26 cellular contexts compared by ENCODE assay signal in genomic region chr15:86355798-86356197, GRCh38.
DNase-seq lines count a peak whose midpoint lies in the region; ATAC-seq, FAIRE-seq and TF ChIP-seq lines count a peak whose summit lies in the region.
"Had no signal": no experiment of that assay in that cellular context is flagged by ENCODE, and none has a peak within 500 bp of the region (broad histone marks: within the 10 kb centered on the region; RNA-seq: fewer than 3 reads in every experiment).

No MANE protein-coding gene starts in this region.

- H3K9ac ChIP-seq in SK-N-SH, result no peak overlapping the region
- H3K9ac ChIP-seq in GM12878 (ENCODE audit: control insufficient read depth, insufficient read depth, low read length), result no peak overlapping the region

- TF ChIP-seq CTCF in SK-N-SH (IDR thresholded peaks at IDR 0.05) (no peak), GM12878 (IDR thresholded peaks at IDR 0.05 in 2 of 3, conservative IDR thresholded peaks at IDR 0.05 in 1 of 3; ENCODE audit: control insufficient read depth in 2 of 3, extremely low read depth in 1 of 3, insufficient read depth in 1 of 3, low read depth in 3 of 3, low read length in 3 of 3) (no peak)

- no peaks in the 10 kb centered on the region for H3F3A ChIP-seq in SK-N-SH (replicated peaks; ENCODE audit: insufficient read depth)

- H3K79me2 ChIP-seq in SK-N-SH (ENCODE audit: insufficient read depth) (no peaks in the 10 kb centered on the region), GM12878 (ENCODE audit: control insufficient read depth, insufficient read depth, low read length) (no peaks in the 10 kb centered on the region)

- 3% methylated on average over 1 of the region's 1 CpG for WGBS in SK-N-SH (ENCODE audit: low lambda C conversion rate)
- 0% methylated on average over 1 of the region's 1 CpG for WGBS in GM12878 (ENCODE audit: insufficient coverage, insufficient replicate concordance, low lambda C conversion rate, missing lambda C conversion rate)

- BruUV-seq in GM12878 (replicated peaks; lab: Mats Ljungman, UMichigan), result no TSS peak

- DNase-seq in SK-N-SH (no peak), GM12878 (ENCODE audit: low read depth, low spot score) (no peak), iPS-NIHi7 (ENCODE audit: extremely low spot score) (peak; percentile 45), NCI-H524 (lab: John Stamatoyannopoulos, UW) (no peak)
- DNase-seq in CD8-positive, alpha-beta memory T cell, result no peak
- DNase-seq in stimulated activated CD4-positive, alpha-beta T cell treated with anti-CD3 and anti-CD28 coated beads, Interleukin-2, amount 100 ng/mL, for 48 hours, result no peak
- DNase-seq: activated CD4-positive, alpha-beta memory T cell treated with anti-CD3 and anti-CD28 coated beads for 36 hours; activated CD4-positive, alpha-beta T cell treated with anti-CD3 and anti-CD28 coated beads for 1 hour; activated CD8-positive, alpha-beta memory T cell treated with anti-CD3 and anti-CD28 coated beads, Interleukin-2, amount 50 U/mL, for 48 hours; activated naive CD4-positive, alpha-beta T cell treated with anti-CD3 and anti-CD28 coated beads, Interleukin-2, amount 10 ng/mL, durations not matched to agents 7 days and 5 days; Calu3; DMS79 treated with DMSO at 0.1 percent for 48 hours; GDM1; GOT3; kidney; naive thymus-derived CD8-positive, alpha-beta T cell; NCI-H2029 treated with DMSO at 0.1 percent for 48 hours; NCI-H524 treated with DMSO at 0.1 percent for 48 hours; Right ventricle myocardium superior; transverse colon had no signal

- CTCF ChIA-PET in SK-N-SH (lab: Yijun Ruan, JAX), result interaction anchor here (1.5 kb wide), 1 partner anchor 10 kb away, joined by 3 read pairs; no protein-coding TSS in a partner anchor
- CTCF ChIA-PET in GM12878 (lab: Yijun Ruan, JAX), result interaction anchor here (0.9 kb wide), 1 partner anchor 12 kb away, joined by 3 read pairs; no protein-coding TSS in a partner anchor
- CTCF ChIA-PET in CD8-positive, alpha-beta memory T cell (lab: Charles Lee), result no interaction called here

- TF ChIP-seq RAD21 in SK-N-SH (IDR thresholded peaks at IDR 0.05; ENCODE audit: low read length) (no peak), GM12878 (IDR thresholded peaks at IDR 0.05; ENCODE audit: insufficient read depth, low read depth, low read length) (no peak)

- H3K4me1 Mint-ChIP-seq in CD8-positive, alpha-beta memory T cell, result no peaks in the 10 kb centered on the region
- H3K4me1 Mint-ChIP-seq: activated naive CD4-positive, alpha-beta T cell treated with anti-CD3 and anti-CD28 coated beads, Interleukin-2, amount 10 ng/mL, durations not matched to agents 7 days and 5 days; CD14-positive monocyte; naive thymus-derived CD8-positive, alpha-beta T cell; stimulated activated effector memory CD8-positive, alpha-beta T cell treated with anti-CD3 and anti-CD28 coated beads, Interleukin-12 subunit alpha, Interleukin-12 subunit beta, amount 100 ng/mL, for 72 hours had no signal

- H2AFZ ChIP-seq in SK-N-SH (ENCODE audit: low read depth) (no peak overlapping the region), GM12878 (ENCODE audit: control insufficient read depth, low read depth, low read length) (no peak overlapping the region)

- FAIRE-seq in GM12878 (lab: Jason Lieb, UNC), result no peak
- FAIRE-seq: kidney had no signal

- H3K4me1 ChIP-seq in SK-N-SH (ENCODE audit: control insufficient read depth in 1 of 2, insufficient read depth in 2 of 2, low read depth in 1 of 2, low read length in 1 of 2) (no peaks in the 10 kb centered on the region), GM12878 (ENCODE audit: control insufficient read depth, insufficient read depth, low read length) (no peaks in the 10 kb centered on the region)
- no peaks in the 10 kb centered on the region for H3K4me1 ChIP-seq in CD8-positive, alpha-beta memory T cell (ENCODE audit: insufficient read depth, low read length)
- H3K4me1 ChIP-seq: transverse colon had no signal

- no peaks in the 10 kb centered on the region for H3K36me3 ChIP-seq in SK-N-SH (replicated peaks in 1 of 2; ENCODE audit: control insufficient read depth in 1 of 2, insufficient read depth in 2 of 2, low read length in 1 of 2)
- no peaks in the 10 kb centered on the region for H3K36me3 ChIP-seq in GM12878 (ENCODE audit: control insufficient read depth in 2 of 2, insufficient read depth in 2 of 2, low read length in 1 of 2)
- H3K36me3 ChIP-seq in CD8-positive, alpha-beta memory T cell (ENCODE audit: insufficient read depth, low read length), result no peaks in the 10 kb centered on the region
- H3K36me3 ChIP-seq: transverse colon had no signal

- H3K27ac ChIP-seq in SK-N-SH (ENCODE audit: low read depth in 2 of 2, low read length in 1 of 2), result no peak overlapping the region
- no peak overlapping the region for H3K27ac ChIP-seq in GM12878 (ENCODE audit: control insufficient read depth, insufficient read depth)
- H3K27ac ChIP-seq in CD8-positive, alpha-beta memory T cell (ENCODE audit: low read depth, low read length), result no peak overlapping the region
- H3K27ac ChIP-seq: 22Rv1, transverse colon had no signal

- intact Hi-C loops in GM12878 (cut with micrococcal nuclease; ENCODE audit: unreplicated experiment), result no loop called here

- H3K27me3 ChIP-seq in SK-N-SH (ENCODE audit: insufficient read depth) (no peaks in the 10 kb centered on the region), GM12878 (replicated peaks in 1 of 2; ENCODE audit: control insufficient read depth in 2 of 2, insufficient read depth in 2 of 2, low read length in 1 of 2) (no peaks in the 10 kb centered on the region)
- H3K27me3 ChIP-seq in CD8-positive, alpha-beta memory T cell (ENCODE audit: insufficient read depth, low read length, poor library complexity, severe bottlenecking), result no peaks in the 10 kb centered on the region
- H3K27me3 ChIP-seq: transverse colon had no signal

- no peaks in the 10 kb centered on the region for H4K20me1 ChIP-seq in SK-N-SH (ENCODE audit: insufficient read depth)
- H4K20me1 ChIP-seq in GM12878 (ENCODE audit: control insufficient read depth, insufficient read depth), result no peaks in the 10 kb centered on the region

- SMC1A ChIA-PET in GM12878 (lab: Charles Lee; ENCODE audit: uncharacterized antibody, unreplicated experiment), result interaction anchor here (0.8 to 1.0 kb wide), 2 partner anchors 125 to 130 kb away, joined by 3 to 6 read pairs; no protein-coding TSS in a partner anchor

- H3K27me3 Mint-ChIP-seq in CD8-positive, alpha-beta memory T cell, result peaks cover 0 to 2% of the 10 kb centered on the region in 2 donors
- H3K27me3 Mint-ChIP-seq: activated CD4-positive, alpha-beta memory T cell treated with anti-CD3 and anti-CD28 coated beads for 36 hours; activated naive CD4-positive, alpha-beta T cell treated with anti-CD3 and anti-CD28 coated beads, Interleukin-2, amount 10 ng/mL, durations not matched to agents 7 days and 5 days had no signal

- no peaks in the 10 kb centered on the region for H3K36me3 Mint-ChIP-seq in CD8-positive, alpha-beta memory T cell
- H3K36me3 Mint-ChIP-seq: activated CD4-positive, alpha-beta memory T cell treated with anti-CD3 and anti-CD28 coated beads for 36 hours; activated naive CD4-positive, alpha-beta T cell treated with anti-CD3 and anti-CD28 coated beads, Interleukin-2, amount 10 ng/mL, durations not matched to agents 7 days and 5 days; CD14-positive monocyte; stimulated activated effector memory CD8-positive, alpha-beta T cell treated with anti-CD3 and anti-CD28 coated beads, Interleukin-12 subunit alpha, Interleukin-12 subunit beta, amount 100 ng/mL, for 72 hours had no signal

- no peak overlapping the region for H3K4me3 Mint-ChIP-seq in CD8-positive, alpha-beta memory T cell
- H3K4me3 Mint-ChIP-seq: activated CD4-positive, alpha-beta memory T cell treated with anti-CD3 and anti-CD28 coated beads for 36 hours; activated naive CD4-positive, alpha-beta T cell treated with anti-CD3 and anti-CD28 coated beads, Interleukin-2, amount 10 ng/mL, durations not matched to agents 7 days and 5 days; CD14-positive monocyte; naive thymus-derived CD8-positive, alpha-beta T cell; stimulated activated effector memory CD8-positive, alpha-beta T cell treated with anti-CD3 and anti-CD28 coated beads, Interleukin-12 subunit alpha, Interleukin-12 subunit beta, amount 100 ng/mL, for 72 hours; T-helper 2 cell treated with Interferon-gamma antibody and Interleukin-4, amounts not matched to agents 5 μg/mL and 100 μg/mL, for 36 hours had no signal

- H3K27ac Mint-ChIP-seq in CD8-positive, alpha-beta memory T cell, result peak overlapping the region in 1 of 8 donors; percentile 85
- H3K27ac Mint-ChIP-seq: activated CD4-positive, alpha-beta memory T cell treated with anti-CD3 and anti-CD28 coated beads for 36 hours; activated naive CD4-positive, alpha-beta T cell treated with anti-CD3 and anti-CD28 coated beads, Interleukin-2, amount 10 ng/mL, durations not matched to agents 7 days and 5 days; CD14-positive monocyte; naive thymus-derived CD8-positive, alpha-beta T cell; stimulated activated effector memory CD8-positive, alpha-beta T cell treated with anti-CD3 and anti-CD28 coated beads, Interleukin-12 subunit alpha, Interleukin-12 subunit beta, amount 100 ng/mL, for 72 hours; T-helper 2 cell treated with Interferon-gamma antibody and Interleukin-4, amounts not matched to agents 5 μg/mL and 100 μg/mL, for 36 hours had no signal

- H3K9me3 ChIP-seq in SK-N-SH (no peaks in the 10 kb centered on the region), GM12878 (replicated peaks; ENCODE audit: control insufficient read depth, insufficient read depth, low read length) (no peaks in the 10 kb centered on the region)
- H3K9me3 ChIP-seq in CD8-positive, alpha-beta memory T cell (ENCODE audit: low read length), result no peaks in the 10 kb centered on the region
- H3K9me3 ChIP-seq: transverse colon had no signal

- peaks cover 0 to 1% (median 0%) of the 10 kb centered on the region in 5 donors for H3K9me3 Mint-ChIP-seq in CD8-positive, alpha-beta memory T cell
- H3K9me3 Mint-ChIP-seq: activated CD4-positive, alpha-beta memory T cell treated with anti-CD3 and anti-CD28 coated beads for 36 hours; activated naive CD4-positive, alpha-beta T cell treated with anti-CD3 and anti-CD28 coated beads, Interleukin-2, amount 10 ng/mL, durations not matched to agents 7 days and 5 days; stimulated activated effector memory CD8-positive, alpha-beta T cell treated with anti-CD3 and anti-CD28 coated beads, Interleukin-12 subunit alpha, Interleukin-12 subunit beta, amount 100 ng/mL, for 72 hours; T-helper 2 cell treated with Interferon-gamma antibody and Interleukin-4, amounts not matched to agents 5 μg/mL and 100 μg/mL, for 36 hours had no signal

- in situ Hi-C loops in GM12878 (cut with MboI), result no loop called here

- no peaks in the 10 kb centered on the region for H3K9me2 ChIP-seq in SK-N-SH

- no peak for TF ChIP-seq EP300 in SK-N-SH (IDR thresholded peaks at IDR 0.05; ENCODE audit: borderline replicate concordance in 1 of 2, low read depth in 1 of 2, low read length in 1 of 2)
- no peak for TF ChIP-seq EP300 in GM12878 (IDR thresholded peaks at IDR 0.05; ENCODE audit: borderline replicate concordance in 1 of 2, control insufficient read depth in 1 of 2, low read depth in 2 of 2, low read length in 2 of 2)

- ATAC-seq in SK-N-SH treated with all-trans-retinoic acid at 6 μM for 48 hours (no peak), GM12878 (no peak), GM19467 (IDR thresholded peaks at IDR 0.05; ENCODE audit: unreplicated experiment) (no peak)
- ATAC-seq: naive thymus-derived CD8-positive, alpha-beta T cell; stimulated activated effector memory CD8-positive, alpha-beta T cell treated with anti-CD3 and anti-CD28 coated beads, Interleukin-12 subunit alpha, Interleukin-12 subunit beta, amount 100 ng/mL, for 72 hours had no signal

- no peak for TF ChIP-seq POLR2A in GM12878 (IDR thresholded peaks at IDR 0.05; ENCODE audit: low read depth, low read length)

- H3K4me2 ChIP-seq in SK-N-SH (no peak overlapping the region), GM12878 (ENCODE audit: control insufficient read depth, insufficient read depth) (no peak overlapping the region)

- POLR2A ChIA-PET in SK-N-SH (lab: Yijun Ruan, JAX), result no interaction called here
- POLR2A ChIA-PET in GM12878 (lab: Charles Lee), result no interaction called here
- POLR2A ChIA-PET in CD8-positive, alpha-beta memory T cell (lab: Charles Lee), result no interaction called here

- H3K4me3 ChIP-seq in SK-N-SH (ENCODE audit: low read depth in 2 of 2, low read length in 1 of 2), result no peak overlapping the region
- H3K4me3 ChIP-seq in GM12878, result no peak overlapping the region
- no peak overlapping the region for H3K4me3 ChIP-seq in CD8-positive, alpha-beta memory T cell (ENCODE audit: low read length)
- H3K4me3 ChIP-seq: transverse colon had no signal

- RAD21 ChIA-PET in GM12878 (lab: Charles Lee; ENCODE audit: unreplicated experiment), result no interaction called here

Comparison
In these comparisons a context has a peak if more than half of its experiments do, and no peak if none do; other contexts are left out.
1. Of the 26 proteins assayed by ChIP-seq in both GM12878 and SK-N-SH: peak only in GM12878: none; only in SK-N-SH: none; in both: REST; in neither: 25.